ENCODE assay signal across 8 cellular contexts in genomic region chr13:24228852-24229458, GRCh38.
DNase-seq lines count a peak whose midpoint lies in the region; ATAC-seq and TF ChIP-seq lines count a peak whose summit lies in the region.

No MANE protein-coding gene starts in this region.

- POLR2A ChIA-PET in WTC11 (lab: Charles Lee): interaction anchor here (0.7 kb wide), 1 partner anchor 81 kb away, joined by 3 read pairs; no protein-coding TSS in a partner anchor

- TF ChIP-seq CTCF in AG10803 (conservative IDR thresholded peaks at IDR 0.05; ENCODE audit: low read length) (peak; percentile 97), GM12864 (IDR thresholded peaks at IDR 0.05; ENCODE audit: low read depth, low read length, missing control alignments) (peak; percentile 83), WTC11 (IDR thresholded peaks at IDR 0.05) (peak; percentile 63; the same call in 1 of the 2 replicates), osteocyte (IDR thresholded peaks at IDR 0.05) (peak; percentile 86)

- H3K4me3 ChIP-seq in AG10803 (ENCODE audit: low read length) (no peak overlapping the region), GM12864 (ENCODE audit: low read depth, low read length) (no peak overlapping the region)

- H3K36me3 Mint-ChIP-seq in WTC11 (peaks cover 3% of the 10 kb centered on the region; the same call in 1 of the 2 replicates), osteocyte (ENCODE audit: unreplicated experiment) (no peaks in the 10 kb centered on the region)

- DNase-seq in AG10803 (ENCODE audit: low read depth) (peak; percentile 77), GM12864 (ENCODE audit: low read depth) (peak; percentile 46), NCI-H2171 treated with DMSO at 0.1 percent for 48 hours (lab: John Stamatoyannopoulos, UW) (peak; percentile 11), WTC11 (ENCODE audit: low spot score) (peak; percentile 22), fibroblast of peridontal ligament (ENCODE audit: extremely low read depth) (peak; percentile 85), osteocyte (ENCODE audit: extremely low spot score, unreplicated experiment) (no peak)

- H3K4me1 Mint-ChIP-seq in WTC11 (peaks cover 48% of the 10 kb centered on the region), osteocyte (ENCODE audit: unreplicated experiment) (peaks cover 16% of the 10 kb centered on the region)

- no peak overlapping the region for H3K4me3 Mint-ChIP-seq in WTC11
- H3K4me3 Mint-ChIP-seq in osteocyte (ENCODE audit: unreplicated experiment): no peak overlapping the region

- ATAC-seq in WTC11: no peak
- ATAC-seq in HG03354 (IDR thresholded peaks at IDR 0.05; ENCODE audit: poor library complexity, severe bottlenecking, unreplicated experiment): no peak
- no peak for ATAC-seq in HG02970 (IDR thresholded peaks at IDR 0.05; ENCODE audit: low FRiP score, unreplicated experiment)

- no peaks in the 10 kb centered on the region for H3K9me3 Mint-ChIP-seq in WTC11
- H3K9me3 Mint-ChIP-seq in osteocyte (ENCODE audit: unreplicated experiment): no peaks in the 10 kb centered on the region

- H3K27me3 Mint-ChIP-seq in WTC11 (ENCODE audit: low read depth): no peaks in the 10 kb centered on the region
- H3K27me3 Mint-ChIP-seq in osteocyte (ENCODE audit: unreplicated experiment): no peaks in the 10 kb centered on the region

- CTCF ChIA-PET in WTC11 (lab: Charles Lee): interaction anchor here (0.5 to 4.9 kb wide), 54 partner anchors 10 to 869 kb away, joined by 3 to 37 read pairs (median 4); partner anchors contain the start of gene SPATA13

- H3K27ac Mint-ChIP-seq in WTC11 (no peak overlapping the region), osteocyte (ENCODE audit: unreplicated experiment) (no peak overlapping the region)

TF ChIP-seq in WTC11, 78 proteins besides CTCF, POLR2A, EP300 and RAD21:
- TF ChIP-seq RORB (CRISPR knock-in tag; IDR thresholded peaks at IDR 0.05) (no peak), HMGA2 (CRISPR knock-in tag; IDR thresholded peaks at IDR 0.05) (peak; percentile 28; the same call in 1 of the 2 replicates)
